In the genomic region with DNA sequence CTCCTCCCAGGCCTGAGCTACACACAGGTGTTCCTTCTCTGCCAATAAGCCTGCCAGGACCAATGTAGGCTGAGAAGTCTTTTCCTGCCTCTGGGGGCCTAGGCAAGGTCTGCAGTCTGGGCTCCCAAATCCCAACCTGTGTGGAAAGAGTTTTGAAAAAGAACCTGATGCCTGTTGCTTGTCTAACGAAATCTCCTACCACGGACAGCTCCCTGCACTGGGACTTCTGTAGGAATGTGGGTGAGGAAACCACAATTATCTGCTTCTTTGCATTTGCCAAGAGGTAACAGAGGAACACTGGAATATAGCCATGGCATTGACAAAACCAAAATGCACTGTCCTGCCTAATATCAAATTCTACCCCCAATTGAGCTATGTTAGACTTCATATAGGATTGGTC, we compare ENCODE assay signal across 13 cellular contexts.
A peak's percentile ranks its signal among the peaks of the same experiment; 100 is the strongest.
DNase-seq lines count a peak whose midpoint lies in the region; ATAC-seq, FAIRE-seq and TF ChIP-seq lines count a peak whose summit lies in the region.
"Had no signal": no experiment of that assay in that cellular context is flagged by ENCODE, and none has a peak within 500 bp of the region (broad histone marks: within the 10 kb centered on the region; RNA-seq: fewer than 3 reads in every experiment).

No MANE protein-coding gene starts in this region.

- no peak overlapping the region for H3K4me3 ChIP-seq in AG09309 (ENCODE audit: control insufficient read depth, low read depth, low read length)
- no peak overlapping the region for H3K4me3 ChIP-seq in K562
- H3K4me3 ChIP-seq in kidney epithelial cell (ENCODE audit: low read depth, low read length) = no peak overlapping the region

- WGBS in K562 (ENCODE audit: insufficient coverage, low coverage, missing lambda C conversion rate) = 3% methylated on average over 2 of the region's 2 CpGs

- no peaks in the 10 kb centered on the region for H3K79me2 ChIP-seq in K562 (ENCODE audit: control insufficient read depth, insufficient read depth, low read length)
- H3K79me2 ChIP-seq: parathyroid adenoma had no signal

- no peak for TF ChIP-seq CTCF in AG09309 (IDR thresholded peaks at IDR 0.05; ENCODE audit: control insufficient read depth, insufficient read depth, low read depth, low read length, missing control alignments)
- TF ChIP-seq CTCF in K562 (IDR thresholded peaks at IDR 0.05 in 2 of 3, conservative IDR thresholded peaks at IDR 0.05 in 1 of 3; ENCODE audit: insufficient read depth in 2 of 3, low read depth in 1 of 3, low read length in 3 of 3) = no peak
- no peak for TF ChIP-seq CTCF in kidney epithelial cell (IDR thresholded peaks at IDR 0.05; ENCODE audit: insufficient read depth, low read length, poor library complexity, severe bottlenecking)

- no peak overlapping the region for H2AFZ ChIP-seq in K562 (ENCODE audit: low read depth, low read length)
- H2AFZ ChIP-seq: parathyroid adenoma had no signal

- H3K4me1 ChIP-seq in K562 (replicated peaks in 1 of 2; ENCODE audit: control insufficient read depth in 2 of 2, insufficient read depth in 2 of 2, low read length in 2 of 2) = no peaks in the 10 kb centered on the region
- H3K4me1 ChIP-seq: parathyroid adenoma had no signal

- FAIRE-seq in HTR-8/SVneo (lab: Jason Lieb, UNC) (peak; percentile 76), K562 (lab: Jason Lieb, UNC) (no peak)
- FAIRE-seq: TTC549 had no signal

- POLR2A ChIA-PET in K562 (lab: Yijun Ruan, JAX) = no interaction called here

- BruUV-seq in K562 (replicated peaks; lab: Mats Ljungman, UMichigan) = no TSS peak

- H3K27ac ChIP-seq in K562 (ENCODE audit: extremely low read depth, low read depth, low read length) = no peak overlapping the region
- H3K27ac ChIP-seq: parathyroid adenoma had no signal

- H4K20me1 ChIP-seq in K562 (replicated peaks; ENCODE audit: control insufficient read depth, insufficient read depth, low read length) = no peaks in the 10 kb centered on the region

- H3K9me1 ChIP-seq in K562 (ENCODE audit: control insufficient read depth, insufficient read depth, low read length) = no peaks in the 10 kb centered on the region

- no peak overlapping the region for H3K4me2 ChIP-seq in K562 (ENCODE audit: insufficient read depth, low read length)

- in situ Hi-C loops in K562 (cut with MboI) = loop anchor here (25.0 kb wide), 1 partner anchor 1328 kb away; no protein-coding TSS in a partner anchor

- no peak for TF ChIP-seq POLR2A in K562 (conservative IDR thresholded peaks at IDR 0.05)

- intact Hi-C loops in K562 (cut with micrococcal nuclease) = no loop called here

- no peaks in the 10 kb centered on the region for H3K9me3 ChIP-seq in K562 (replicated peaks; ENCODE audit: control insufficient read depth, insufficient read depth, low read depth, low read length)

- no peaks in the 10 kb centered on the region for H3K27me3 ChIP-seq in K562 (ENCODE audit: control insufficient read depth in 2 of 2, insufficient read depth in 2 of 2, low read length in 2 of 2)
- no peaks in the 10 kb centered on the region for H3K27me3 ChIP-seq in kidney epithelial cell (ENCODE audit: control insufficient read depth, insufficient read depth, low read length)

- TF ChIP-seq RAD21 in K562 (CRISPR knock-in tag; conservative IDR thresholded peaks at IDR 0.05 in 1 of 2, IDR thresholded peaks at IDR 0.05 in 1 of 2) = no peak

- ATAC-seq in K562 (no peak), GM19455 (IDR thresholded peaks at IDR 0.05; ENCODE audit: unreplicated experiment) (no peak)

- CTCF ChIA-PET in K562 (lab: Yijun Ruan, JAX; ENCODE audit: low intra/inter-chr PET ratio) = no interaction called here

- no peaks in the 10 kb centered on the region for H3K36me3 ChIP-seq in K562 (ENCODE audit: control insufficient read depth, insufficient read depth, low read length)
- no peaks in the 10 kb centered on the region for H3K36me3 ChIP-seq in kidney epithelial cell (ENCODE audit: control insufficient read depth, insufficient read depth, low read length)

- DNase-seq in AG09309 (ENCODE audit: low read depth) = peak; percentile 48
- DNase-seq in HTR-8/SVneo (ENCODE audit: insufficient read length, low spot score) = peak; percentile 53
- DNase-seq in K562 (ENCODE audit: extremely low read depth in 1 of 4, low spot score in 3 of 4) = no peak
- DNase-seq in kidney epithelial cell (ENCODE audit: low read depth) = peak; percentile 41
- no peak for DNase-seq in NCI-H524 treated with DMSO at 0.1 percent for 48 hours (lab: John Stamatoyannopoulos, UW)
- DNase-seq in KG1 (lab: John Stamatoyannopoulos, UW) = no peak
- DNase-seq in D341Med (ENCODE audit: low spot score) = no peak
- DNase-seq: CD4-positive, CD25-positive, alpha-beta regulatory T cell; NCI-H1417; NCI-H82 had no signal

- H3K9ac ChIP-seq in K562 (ENCODE audit: insufficient read depth in 1 of 2, low read depth in 2 of 2, low read length in 2 of 2) = no peak overlapping the region
- H3K9ac ChIP-seq: parathyroid adenoma had no signal

- no peak for TF ChIP-seq EP300 in K562 (IDR thresholded peaks at IDR 0.05; ENCODE audit: low read length)

TF ChIP-seq in K562, 482 proteins besides CTCF, POLR2A, EP300 and RAD21:
- TF ChIP-seq REST (CRISPR knock-in tag; IDR thresholded peaks at IDR 0.05; ENCODE audit: low read depth) (0 out of 2 replicates have a peak, but pooled peaks have one; percentile 24), EHMT2 (IDR thresholded peaks at IDR 0.05) (peak; percentile 77), TCF7L2 (IDR thresholded peaks at IDR 0.05; ENCODE audit: low read depth, low read length) (no peak), ZNF77 (CRISPR knock-in tag; IDR thresholded peaks at IDR 0.05) (no peak), TAF7 (tag; IDR thresholded peaks at IDR 0.05) (no peak), ATF1 (CRISPR knock-in tag; IDR thresholded peaks at IDR 0.05) (no peak), ATF1 (tag; IDR thresholded peaks at IDR 0.05) (no peak), KDM4B (IDR thresholded peaks at IDR 0.05; ENCODE audit: borderline replicate concordance in 2 of 2, low read depth in 1 of 2) (no peak)

Comparison
In these comparisons a context has a peak if more than half of its experiments do, and no peak if none do; other contexts are left out.
1. DNase-seq: peak in AG09309 (single experiment), HTR-8/SVneo (single experiment) and kidney epithelial cell (single experiment); none in K562 (0 of 4), NCI-H524 treated with DMSO at 0.1 percent for 48 hours (single experiment), KG1 (single experiment) and D341Med (single experiment).